8 cellular contexts compared by ENCODE assay signal in genomic region chr10:101782811-101783735, GRCh38. TPM values are rescaled to one million over a fixed set of nuclear protein-coding genes. Genes with fewer than 3 reads are reported as not detected.
DNase-seq lines count a peak whose midpoint lies in the region; ATAC-seq and TF ChIP-seq lines count a peak whose summit lies in the region.

Gene NPM3, minus strand, starts transcription at chr10:101783446. Its CDS starts 56 bp downstream, at chr10:101783390.

- H3K27me3 ChIP-seq in BLaER1 (peaks cover 25% of the 10 kb centered on the region), PC-3 (ENCODE audit: low read length) (no peaks in the 10 kb centered on the region), mucosa of rectum (ENCODE audit: control insufficient read depth in 2 of 2, insufficient read depth in 2 of 2, low read length in 2 of 2) (no peaks in the 10 kb centered on the region)

- BruUV-seq in PC-3 (replicated peaks; lab: Mats Ljungman, UMichigan), result TSS peak; percentile 63

- peak within 1 kb of the TSS; percentile 91 for H3K9ac ChIP-seq in BLaER1
- H3K9ac ChIP-seq in PC-3 (ENCODE audit: low read length), result peak within 1 kb of the TSS; percentile 96
- peak within 1 kb of the TSS; percentile 58 to 71 for H3K9ac ChIP-seq in mucosa of rectum (ENCODE audit: low read depth in 1 of 2, low read length in 2 of 2)

- TF ChIP-seq CTCF in PC-3 (conservative IDR thresholded peaks at IDR 0.05; ENCODE audit: low read depth, low read length), result no peak
- no peak for TF ChIP-seq CTCF in epithelial cell of proximal tubule (conservative IDR thresholded peaks at IDR 0.05; ENCODE audit: low read depth, low read length)

- H3K9me3 ChIP-seq in BLaER1, result no peaks in the 10 kb centered on the region
- H3K9me3 ChIP-seq in PC-3 (ENCODE audit: low read length), result no peaks in the 10 kb centered on the region
- H3K9me3 ChIP-seq in mucosa of rectum (ENCODE audit: control insufficient read depth in 2 of 2, low read length in 2 of 2), result no peaks in the 10 kb centered on the region

- peak within 1 kb of the TSS; percentile 88 for H2AFZ ChIP-seq in PC-3 (ENCODE audit: low read length)

- peaks cover 18% of the 10 kb centered on the region for H3K79me2 ChIP-seq in PC-3 (ENCODE audit: low read length)

- ATAC-seq in PC-3, result peak; percentile 70

- H3K4me1 ChIP-seq in BLaER1 (peaks cover 50% of the 10 kb centered on the region), PC-3 (ENCODE audit: insufficient read depth, low read length) (peaks cover 20% of the 10 kb centered on the region), mucosa of rectum (ENCODE audit: control insufficient read depth in 2 of 2, insufficient read depth in 2 of 2, low read length in 2 of 2) (peaks cover 34 to 41% of the 10 kb centered on the region in 2 donors)

- CTCF ChIA-PET in PC-3 (lab: Charles Lee), result interaction anchor here (0.7 to 1.1 kb wide), 2 partner anchors 97 to 180 kb away, joined by 4 to 6 read pairs; no protein-coding TSS in a partner anchor

- no peaks in the 10 kb centered on the region for H3K9me2 ChIP-seq in PC-3 (replicated peaks; ENCODE audit: low read length)

- H3K4me2 ChIP-seq in BLaER1, result peak within 1 kb of the TSS; percentile 95
- H3K4me2 ChIP-seq in PC-3 (ENCODE audit: low read length), result peak within 1 kb of the TSS; percentile 99

- H4K20me1 ChIP-seq in BLaER1 (peaks cover 34% of the 10 kb centered on the region), PC-3 (ENCODE audit: low read length) (no peaks in the 10 kb centered on the region)

- peaks cover 3% of the 10 kb centered on the region for H3F3A ChIP-seq in PC-3 (ENCODE audit: low read length, unreplicated experiment)

- intact Hi-C loops in PC-3 (cut with micrococcal nuclease), result loop anchor here (5.0 kb wide), 1 partner anchor 196 kb away; the partner anchor contains the start of genes DPCD and POLL

- H3K4me3 ChIP-seq in BLaER1 (peak within 1 kb of the TSS; percentile 89), PC-3 (ENCODE audit: low read length) (peak within 1 kb of the TSS; percentile 95), epithelial cell of proximal tubule (ENCODE audit: low read depth, low read length) (peak within 1 kb of the TSS; percentile 96), mucosa of rectum (ENCODE audit: low read length in 2 of 2) (peak within 1 kb of the TSS; percentile 69 to 74)

- H3K36me3 ChIP-seq in BLaER1 (peaks cover 43% of the 10 kb centered on the region), PC-3 (ENCODE audit: low read depth, low read length) (peaks cover 12% of the 10 kb centered on the region), mucosa of rectum (ENCODE audit: control insufficient read depth in 2 of 2, insufficient read depth in 2 of 2, low read length in 2 of 2) (peaks cover 16 to 26% of the 10 kb centered on the region in 2 donors)

- DNase-seq in GM19240 (ENCODE audit: insufficient read length, low spot score), result peak; percentile 81
- peak; percentile 82 for DNase-seq in HT-29 (ENCODE audit: low spot score)
- DNase-seq in PC-3, result peak; percentile 64
- peak; percentile 86 for DNase-seq in activated T-cell treated with anti-CD3 and anti-CD28 coated beads for 24 hours (ENCODE audit: low read depth)
- DNase-seq in epithelial cell of proximal tubule (ENCODE audit: low read depth), result no peak
- peak; percentile 82 for DNase-seq in stimulated activated CD8-positive, alpha-beta memory T cell treated with anti-CD3 and anti-CD28 coated beads, Interleukin-4, amount 100 ng/mL, for 24 hours (ENCODE audit: low read depth)

- POLR2A ChIA-PET in PC-3 (lab: Charles Lee; ENCODE audit: unreplicated experiment), result interaction anchor here (0.7 kb wide), 1 partner anchor 75 kb away, joined by 3 read pairs; no protein-coding TSS in a partner anchor

- peak within 1 kb of the TSS; percentile 81 for H3K27ac ChIP-seq in BLaER1
- peak within 1 kb of the TSS; percentile 59 for H3K27ac ChIP-seq in PC-3 (ENCODE audit: low read length)
- H3K27ac ChIP-seq in mucosa of rectum (ENCODE audit: low read depth in 2 of 2, low read length in 2 of 2), result peak within 1 kb of the TSS in 1 of 2 donors; percentile 2

RNA-seq across cellular contexts. Expression of gene NPM3, which starts in this region (rescaled TPM):
- total RNA-seq in HT-29 (2014; rRNA removed; shearing (Covaris generic)), result 160 and 184 TPM in 2 replicates
- total RNA-seq in PC-3 (2014; rRNA removed) (117 and 128 TPM in 2 replicates), epithelial cell of proximal tubule (118 and 159 TPM in 2 replicates)
